ENCODE assay signal across 17 cellular contexts in the genomic region with DNA sequence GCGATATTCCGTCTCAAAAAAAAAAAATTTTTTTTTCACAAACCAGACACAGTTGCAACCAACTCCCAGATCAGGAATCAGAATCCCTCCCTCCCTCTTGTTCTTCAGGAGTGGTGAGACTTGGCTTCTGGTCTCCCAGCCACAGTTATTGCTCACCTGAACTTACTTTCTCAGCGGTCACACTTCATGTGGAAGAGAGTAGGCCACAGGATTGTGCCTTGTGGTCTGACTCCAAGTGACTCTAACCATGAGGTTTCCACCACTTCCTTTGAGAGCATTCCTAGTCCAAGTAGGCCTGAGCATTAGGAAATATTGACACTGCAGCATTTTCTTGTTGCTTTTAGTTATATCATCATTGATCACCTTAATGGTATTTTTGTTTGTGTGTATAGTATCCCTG. TPM values are rescaled to one million over a fixed set of nuclear protein-coding genes. Genes with fewer than 3 reads are reported as not detected.
DNase-seq lines count a peak whose midpoint lies in the region; ATAC-seq and TF ChIP-seq lines count a peak whose summit lies in the region.
"Had no signal": no experiment of that assay in that cellular context is flagged by ENCODE, and none has a peak within 500 bp of the region (broad histone marks: within the 10 kb centered on the region; RNA-seq: fewer than 3 reads in every experiment).

No MANE protein-coding gene starts in this region.

- H4K5ac ChIP-seq in IMR-90 (ENCODE audit: low read depth, low read length), result no peak overlapping the region

- no peak overlapping the region for H2BK20ac ChIP-seq in IMR-90 (ENCODE audit: low read depth, low read length)

- WGBS in IMR-90 (ENCODE audit: extremely low coverage in 2 of 2, insufficient read length in 1 of 2), 2 experiments, result no CpG with 5 or more reads among the region's 3 CpGs
- WGBS in trophoblast cell (ENCODE audit: extremely low coverage, insufficient coverage, insufficient read length), result no CpG with 5 or more reads among the region's 3 CpGs

- H2AK5ac ChIP-seq in IMR-90 (ENCODE audit: low read depth, low read length), result no peak overlapping the region
- H2AK5ac ChIP-seq in trophoblast cell (ENCODE audit: low read length), result no peak overlapping the region

- no peak overlapping the region for H2AK9ac ChIP-seq in IMR-90 (replicated peaks; ENCODE audit: low read depth, low read length, poor library complexity)

- DNase-seq in AG10803 (ENCODE audit: low read depth) (peak; percentile 89), IMR-90 (peak; percentile 74), brain microvascular endothelial cell (peak; percentile 74), lower lobe of right lung (no peak), trophoblast cell (no peak), NCI-H524 (lab: John Stamatoyannopoulos, UW) (no peak)
- DNase-seq: activated CD4-positive, alpha-beta T cell treated with anti-CD3 and anti-CD28 coated beads for 36 hours; AML-193; mesendoderm; NCI-H2029 treated with DMSO at 0.1 percent for 48 hours; sigmoid colon; stimulated activated CD4-positive, alpha-beta T cell treated with anti-CD3 and anti-CD28 coated beads, Interleukin-4, amount 100 ng/mL, for 24 hours; T-helper 2 cell; uterus had no signal

- H3K4me1 ChIP-seq in IMR-90 (ENCODE audit: control insufficient read depth, insufficient read depth, low read length) (no peaks in the 10 kb centered on the region), lower lobe of right lung (peaks cover 7% of the 10 kb centered on the region), trophoblast cell (ENCODE audit: control insufficient read depth in 1 of 2, insufficient read depth in 2 of 2, low read length in 2 of 2) (peaks cover 0 to 9% of the 10 kb centered on the region in 2 experiments)
- H3K4me1 ChIP-seq: sigmoid colon, uterus had no signal

- TF ChIP-seq CTCF in AG10803 (conservative IDR thresholded peaks at IDR 0.05; ENCODE audit: low read length) (no peak), IMR-90 (conservative IDR thresholded peaks at IDR 0.05; ENCODE audit: low read depth, low read length) (no peak), brain microvascular endothelial cell (IDR thresholded peaks at IDR 0.05; ENCODE audit: low read depth, low read length, missing control alignments) (no peak), lower lobe of right lung (IDR thresholded peaks at IDR 0.05) (no peak)

- H3K79me1 ChIP-seq in IMR-90 (ENCODE audit: low read depth in 1 of 2, low read length in 2 of 2), result peaks cover 34 to 35% of the 10 kb centered on the region in 2 experiments
- no peaks in the 10 kb centered on the region for H3K79me1 ChIP-seq in trophoblast cell (ENCODE audit: low read length)

- H3K18ac ChIP-seq in IMR-90 (ENCODE audit: low read depth, low read length), result no peak overlapping the region
- H3K18ac ChIP-seq in trophoblast cell (ENCODE audit: low read length), result no peak overlapping the region

- H3K9me1 ChIP-seq in IMR-90 (ENCODE audit: insufficient read depth, low read length), result no peaks in the 10 kb centered on the region

- H2BK120ac ChIP-seq in IMR-90 (ENCODE audit: low read depth, low read length) (no peak overlapping the region), trophoblast cell (ENCODE audit: insufficient read depth, low read length, poor library complexity) (no peak overlapping the region)

- TF ChIP-seq RAD21 in IMR-90 (IDR thresholded peaks at IDR 0.05; ENCODE audit: low read length), result no peak

- H3K4me2 ChIP-seq in IMR-90 (ENCODE audit: low read depth, low read length) (no peak overlapping the region), trophoblast cell (ENCODE audit: low read length) (no peak overlapping the region)

- no peak for TF ChIP-seq POLR2A in IMR-90 (IDR thresholded peaks at IDR 0.05; ENCODE audit: low read depth, low read length)

- no peaks in the 10 kb centered on the region for H3K27me3 ChIP-seq in IMR-90 (ENCODE audit: control insufficient read depth, insufficient read depth, low read length)
- no peaks in the 10 kb centered on the region for H3K27me3 ChIP-seq in brain microvascular endothelial cell (replicated peaks)
- H3K27me3 ChIP-seq in lower lobe of right lung (ENCODE audit: low read depth), result no peaks in the 10 kb centered on the region
- H3K27me3 ChIP-seq in trophoblast cell (ENCODE audit: insufficient read depth, low read length), result no peaks in the 10 kb centered on the region
- H3K27me3 ChIP-seq: esophagus muscularis mucosa, sigmoid colon, uterus had no signal

- H2AFZ ChIP-seq in IMR-90 (replicated peaks; ENCODE audit: low read length, poor library complexity) (no peak overlapping the region), trophoblast cell (ENCODE audit: insufficient read depth, low read length, poor library complexity) (no peak overlapping the region)

- no peak overlapping the region for H2BK15ac ChIP-seq in IMR-90 (ENCODE audit: low read depth, low read length)

- no peak overlapping the region for H3K56ac ChIP-seq in IMR-90 (ENCODE audit: extremely low read depth, insufficient read depth, low read length)

- no peak overlapping the region for H3K4me3 ChIP-seq in AG10803 (ENCODE audit: low read length)
- H3K4me3 ChIP-seq in IMR-90 (ENCODE audit: insufficient read depth, low read depth, low read length), result no peak overlapping the region
- no peak overlapping the region for H3K4me3 ChIP-seq in brain microvascular endothelial cell (ENCODE audit: low read depth, low read length)
- H3K4me3 ChIP-seq in lower lobe of right lung, result no peak overlapping the region
- H3K4me3 ChIP-seq in trophoblast cell (ENCODE audit: low read depth, low read length), result no peak overlapping the region
- H3K4me3 ChIP-seq: esophagus muscularis mucosa, sigmoid colon, uterus had no signal

- H3K14ac ChIP-seq in IMR-90 (replicated peaks; ENCODE audit: low read depth, low read length), result peak overlapping the region; percentile 17
- H3K14ac ChIP-seq in trophoblast cell (ENCODE audit: low read length), result no peak overlapping the region

- no peak overlapping the region for H2BK12ac ChIP-seq in trophoblast cell (ENCODE audit: low read length)

- dilution Hi-C loops in IMR-90 (cut with HindIII; ENCODE audit: low sequenced_read_pairs, unreplicated experiment), result no loop called here

- H2BK5ac ChIP-seq in IMR-90 (ENCODE audit: low read depth, low read length, poor library complexity, severe bottlenecking) (no peak overlapping the region), trophoblast cell (ENCODE audit: low read depth, low read length, poor library complexity) (no peak overlapping the region)

- no peak overlapping the region for H3K9ac ChIP-seq in IMR-90 (ENCODE audit: low read depth, low read length)
- H3K9ac ChIP-seq in trophoblast cell (ENCODE audit: low read length), result no peak overlapping the region

- peaks cover 2% of the 10 kb centered on the region for H3K79me2 ChIP-seq in trophoblast cell (ENCODE audit: control insufficient read depth, insufficient read depth, low read length, poor library complexity)

- H3K9me3 ChIP-seq in IMR-90 (ENCODE audit: control insufficient read depth, insufficient read depth, low read length) (no peaks in the 10 kb centered on the region), lower lobe of right lung (no peaks in the 10 kb centered on the region), trophoblast cell (ENCODE audit: insufficient read depth, low read depth, low read length) (no peaks in the 10 kb centered on the region)
- H3K9me3 ChIP-seq: esophagus muscularis mucosa, sigmoid colon, uterus had no signal

- no TSS peak for BruUV-seq in IMR-90 (replicated peaks; lab: Mats Ljungman, UMichigan)

- intact Hi-C loops in IMR-90 (cut with micrococcal nuclease), result no loop called here
- intact Hi-C loops in lower lobe of right lung (cut with DNase I), result no loop called here

- H4K91ac ChIP-seq in IMR-90 (ENCODE audit: insufficient read depth, low read depth, low read length) (no peak overlapping the region), trophoblast cell (ENCODE audit: low read depth, low read length) (no peak overlapping the region)

- H3K4ac ChIP-seq in IMR-90 (ENCODE audit: low read depth, low read length), result no peak overlapping the region
- H3K4ac ChIP-seq in trophoblast cell (ENCODE audit: low read depth, low read length), result no peak overlapping the region

- H4K20me1 ChIP-seq in IMR-90 (ENCODE audit: insufficient read depth, low read length), result peaks cover 8% of the 10 kb centered on the region; the same call in 1 of the 2 replicates

- H4K12ac ChIP-seq in trophoblast cell (ENCODE audit: low read depth, low read length), result no peak overlapping the region

- H4K8ac ChIP-seq in IMR-90 (ENCODE audit: low read depth in 2 of 2, low read length in 2 of 2) (no peak overlapping the region), trophoblast cell (ENCODE audit: low read depth, low read length) (no peak overlapping the region)

- no peak overlapping the region for H3K27ac ChIP-seq in IMR-90 (ENCODE audit: insufficient read depth, low read length)
- no peak overlapping the region for H3K27ac ChIP-seq in brain microvascular endothelial cell
- H3K27ac ChIP-seq in lower lobe of right lung, result no peak overlapping the region
- no peak overlapping the region for H3K27ac ChIP-seq in trophoblast cell (ENCODE audit: low read depth, low read length)
- H3K27ac ChIP-seq: esophagus muscularis mucosa, sigmoid colon, uterus had no signal

- ATAC-seq in IMR-90 (ENCODE audit: low read depth) (no peak), lower lobe of right lung (peak; percentile 66 to 85), GM21717 (IDR thresholded peaks at IDR 0.05; ENCODE audit: unreplicated experiment) (no peak), HG03460 (IDR thresholded peaks at IDR 0.05; ENCODE audit: unreplicated experiment) (no peak)
- ATAC-seq: activated CD4-positive, alpha-beta T cell treated with anti-CD3 and anti-CD28 coated beads for 36 hours had no signal

- CTCF ChIA-PET in IMR-90 (lab: Yijun Ruan, JAX), result no interaction called here

- H3K23ac ChIP-seq in IMR-90 (ENCODE audit: low read depth, low read length) (no peak overlapping the region), trophoblast cell (ENCODE audit: low read length) (no peak overlapping the region)

- H3K36me3 ChIP-seq in IMR-90 (ENCODE audit: control insufficient read depth, insufficient read depth, low read length) (no peaks in the 10 kb centered on the region), brain microvascular endothelial cell (replicated peaks) (peaks cover 4% of the 10 kb centered on the region), lower lobe of right lung (peaks cover 11% of the 10 kb centered on the region), trophoblast cell (ENCODE audit: control insufficient read depth in 1 of 2, insufficient read depth in 2 of 2, low read length in 2 of 2) (peaks cover 4 to 11% of the 10 kb centered on the region in 2 experiments)
- H3K36me3 ChIP-seq: uterus had no signal

- POLR2A ChIA-PET in IMR-90 (lab: Charles Lee; ENCODE audit: unreplicated experiment), result no interaction called here

- in situ Hi-C loops in IMR-90 (cut with MboI; ENCODE audit: low sequenced_read_pairs) (no loop called here), brain microvascular endothelial cell (cut with HindIII; ENCODE audit: low pct_ligation_motif_present, low sequenced_read_pairs) (no loop called here)

TF ChIP-seq in IMR-90, 13 proteins besides CTCF, POLR2A, EP300 and RAD21 (continues in another document):
- TF ChIP-seq MAFK (IDR thresholded peaks at IDR 0.05; ENCODE audit: low read depth, low read length), result peak; percentile 18; the same call in 1 of the 2 replicates

RNA-seq across cellular contexts. Expression of a gene that starts 12.1 kb away (rescaled TPM):
- total RNA-seq in IMR-90 (2012; rRNA removed) (10.9 and 15.6 TPM in 2 replicates), lower lobe of right lung (77.9 TPM)
- 8.5 and 11.4 TPM in 2 replicates for polyA plus RNA-seq in IMR-90 (2012; rRNA removed)
- polyA plus RNA-seq in IMR-90 (2012; cell fraction: cytosol; rRNA removed), result 1.8 and 1.9 TPM in 2 replicates
- polyA plus RNA-seq in IMR-90 (2012; cell fraction: nucleus; rRNA removed; ENCODE audit: low replicate concordance), result 3.0 and 23.7 TPM in 2 replicates
- 89.8 and 93.7 TPM in 2 replicates for polyA plus RNA-seq in trophoblast cell (2013)

Comparison
In these comparisons a context has a peak if more than half of its experiments do, and no peak if none do; other contexts are left out.
1. DNase-seq: peak in AG10803 (single experiment), IMR-90 (single experiment) and brain microvascular endothelial cell (single experiment); none in lower lobe of right lung (single experiment), trophoblast cell (0 of 2) and NCI-H524 (0 of 2).
2. ATAC-seq: peak in lower lobe of right lung (2 of 2); none in IMR-90 (single experiment), GM21717 (single experiment) and HG03460 (single experiment).